In genomic region chr20:32458837-32459220, GRCh38 we compare ENCODE assay signal across 1 cellular context.
TF ChIP-seq lines count a peak whose summit lies in the region.

No MANE protein-coding gene starts in this region.

TF ChIP-seq in H1, 55 proteins besides CTCF, POLR2A, EP300 and RAD21 (continued from another document):
- TF ChIP-seq BRCA1 (IDR thresholded peaks at IDR 0.05; ENCODE audit: low read depth, low read length) = no peak
- TF ChIP-seq CTBP2 (IDR thresholded peaks at IDR 0.05; ENCODE audit: borderline replicate concordance, insufficient read depth, insufficient read length, low read length) = no peak
- no peak for TF ChIP-seq RNF2 (IDR thresholded peaks at IDR 0.05; ENCODE audit: borderline replicate concordance, low read depth, low read length, missing control alignments, poor library complexity, severe bottlenecking)
- no peak for TF ChIP-seq MAX (IDR thresholded peaks at IDR 0.05)
- TF ChIP-seq POU5F1 (IDR thresholded peaks at IDR 0.05; ENCODE audit: low read depth, low read length) = no peak
